In the genomic region with DNA sequence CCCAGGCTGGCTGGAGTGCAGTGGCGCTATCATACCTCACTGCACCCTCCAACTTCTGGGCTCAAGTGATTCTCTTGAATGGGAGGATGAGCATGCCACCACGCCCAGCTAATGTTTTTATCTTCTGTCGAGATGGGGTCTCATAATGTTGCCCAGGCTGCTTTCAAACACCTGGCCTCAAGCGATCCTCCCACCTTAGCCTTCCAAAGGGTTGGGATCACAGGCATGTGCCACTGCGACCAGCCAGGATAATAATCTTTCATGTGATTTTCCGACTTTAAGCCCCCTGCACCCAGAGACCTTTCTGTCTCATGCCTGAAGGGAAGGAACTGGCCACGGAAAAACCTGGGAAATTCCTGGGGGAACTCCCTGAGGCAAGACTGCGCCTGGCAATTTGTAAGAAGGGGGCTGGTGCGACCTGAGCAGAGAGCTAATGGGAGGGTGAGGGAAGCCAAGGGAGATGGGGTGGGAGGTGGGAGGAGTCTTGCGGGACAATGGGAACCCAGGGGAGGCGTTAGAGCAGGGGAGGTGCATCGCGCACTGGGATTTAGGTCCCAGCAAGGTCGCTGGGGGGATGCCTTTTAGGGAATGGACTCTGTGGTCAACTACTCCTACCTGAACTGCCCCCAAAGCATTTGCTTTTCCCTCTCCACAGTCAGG, we compare ENCODE assay signal across 9 cellular contexts. TPM values are rescaled to one million over a fixed set of nuclear protein-coding genes. Genes with fewer than 3 reads are reported as not detected.
A peak's percentile ranks its signal among the peaks of the same experiment; 100 is the strongest.
DNase-seq lines count a peak whose midpoint lies in the region; FAIRE-seq and TF ChIP-seq lines count a peak whose summit lies in the region.
"Had no signal": no experiment of that assay in that cellular context is flagged by ENCODE, and none has a peak within 500 bp of the region (broad histone marks: within the 10 kb centered on the region; RNA-seq: fewer than 3 reads in every experiment).

No MANE protein-coding gene starts in this region.

- peak overlapping the region; percentile 89 for H3K4me2 ChIP-seq in PC-9

- no peak for TF ChIP-seq CTCF in GM20000 (IDR thresholded peaks at IDR 0.05; ENCODE audit: extremely low read depth, missing control alignments)
- TF ChIP-seq CTCF in PC-9 (conservative IDR thresholded peaks at IDR 0.05) = no peak
- TF ChIP-seq CTCF in foreskin fibroblast (IDR thresholded peaks at IDR 0.05; ENCODE audit: low read depth, low read length) = no peak

- BruUV-seq in PC-9 (replicated peaks; lab: Mats Ljungman, UMichigan) = no TSS peak

- no peak for TF ChIP-seq POLR2A in GM12892 (IDR thresholded peaks at IDR 0.05; ENCODE audit: low read depth, low read length)

- no peak overlapping the region for H3K4me3 ChIP-seq in PC-9
- peak overlapping the region; percentile 85 to 94 for H3K4me3 ChIP-seq in foreskin fibroblast (ENCODE audit: low read depth in 1 of 2, low read length in 2 of 2)
- peak overlapping the region; percentile 83 to 95 (median 92) for H3K4me3 ChIP-seq in skeletal muscle tissue (ENCODE audit: low read length in 3 of 3)

- H3K9ac ChIP-seq in skeletal muscle tissue (ENCODE audit: low read depth in 1 of 3, low read length in 3 of 3) = peak overlapping the region; percentile 91 to 96 (median 96)

- no peaks in the 10 kb centered on the region for H4K20me1 ChIP-seq in PC-9 (ENCODE audit: insufficient read depth)

- H3K79me2 ChIP-seq in PC-9 (ENCODE audit: low read depth) = peaks cover 26% of the 10 kb centered on the region

- H3K9me2 ChIP-seq in PC-9 (ENCODE audit: insufficient read depth) = no peaks in the 10 kb centered on the region

- DNase-seq in GM20000 (ENCODE audit: low spot score) (peak; percentile 23), PC-9 (no peak), foreskin fibroblast (no peak), posterior cingulate gyrus (no peak), NK-92 (lab: John Stamatoyannopoulos, UW; ENCODE audit: unreplicated experiment) (no peak), GM12892 (ENCODE audit: insufficient read length) (no peak)

- H3K9me3 ChIP-seq in PC-9 (ENCODE audit: insufficient read depth, low read depth) = no peaks in the 10 kb centered on the region
- H3K9me3 ChIP-seq in skeletal muscle tissue (ENCODE audit: control insufficient read depth in 3 of 3, low read length in 3 of 3) = no peaks in the 10 kb centered on the region

- H3F3A ChIP-seq in PC-9 (ENCODE audit: insufficient read depth, low read depth) = peaks cover 17% of the 10 kb centered on the region

- H3K4me1 ChIP-seq in PC-9 (replicated peaks; ENCODE audit: insufficient read depth) (peaks cover 12% of the 10 kb centered on the region), skeletal muscle tissue (ENCODE audit: control insufficient read depth in 3 of 3, insufficient read depth in 3 of 3, low read length in 3 of 3) (peaks cover 18 to 21% (median 21%) of the 10 kb centered on the region in 3 donors)

- intact Hi-C loops in PC-9 (cut with micrococcal nuclease; ENCODE audit: unreplicated experiment) (loop anchor here (1.0 to 5.0 kb wide), 3 partner anchors 61 to 624 kb away; partner anchors contain the start of genes DDA1, MRPL34 and RPL18A), posterior cingulate gyrus (cut with DNase I) (loop anchor here (1.0 to 5.0 kb wide), 2 partner anchors 72 to 419 kb away; partner anchors contain the start of genes PGLS and RPL18A)

- FAIRE-seq in GM12892 (lab: Jason Lieb, UNC) = no peak

- H3K27ac ChIP-seq in PC-9 (no peak overlapping the region), skeletal muscle tissue (ENCODE audit: low read depth, low read length) (no peak overlapping the region)

- H2AFZ ChIP-seq in PC-9 = no peak overlapping the region

- H3K36me3 ChIP-seq in PC-9 (ENCODE audit: low read depth) = peaks cover 4% of the 10 kb centered on the region; the same call in 1 of the 2 replicates
- peaks cover 3 to 7% (median 4%) of the 10 kb centered on the region in 3 donors for H3K36me3 ChIP-seq in skeletal muscle tissue (ENCODE audit: control insufficient read depth in 3 of 3, insufficient read depth in 3 of 3, low read length in 3 of 3)

- CTCF ChIA-PET in PC-9 (lab: Charles Lee) = interaction anchor here (0.5 to 2.5 kb wide), 6 partner anchors 61 to 128 kb away, joined by 3 to 67 read pairs (median 4); partner anchors contain the start of genes RPL18A and SLC5A5

- POLR2A ChIA-PET in PC-9 (lab: Charles Lee; ENCODE audit: unreplicated experiment) = interaction anchor here (0.6 to 2.3 kb wide), 4 partner anchors 67 to 350 kb away, joined by 3 to 35 read pairs (median 12); partner anchors contain the start of genes JUND and RPL18A

- H3K27me3 ChIP-seq in PC-9 (ENCODE audit: insufficient read depth, low read depth) = no peaks in the 10 kb centered on the region
- peaks cover 0 to 5% (median 0%) of the 10 kb centered on the region in 3 donors for H3K27me3 ChIP-seq in skeletal muscle tissue (ENCODE audit: control insufficient read depth in 3 of 3, insufficient read depth in 3 of 3, low read length in 3 of 3)

RNA-seq across cellular contexts. Expression of gene CCDC124, which starts 1.2 kb away (rescaled TPM):
- total RNA-seq in PC-9 (2021) = 114 and 118 TPM in 2 replicates
- total RNA-seq in skeletal muscle tissue = 15.7 TPM
- 27.5 TPM for polyA plus RNA-seq in GM12892 (2012; ENCODE audit: missing spikeins)

RNA-seq across cellular contexts. Expression of gene KCNN1, which starts 35.2 kb away (rescaled TPM):
- total RNA-seq in PC-9 (2021) = 0.09 TPM in 1 of 2 replicates, not detected in the other
- total RNA-seq in skeletal muscle tissue = 0.52 TPM
- 1.5 TPM for polyA plus RNA-seq in GM12892 (2012; ENCODE audit: missing spikeins)

RNA-seq across cellular contexts. Expression of gene SLC5A5, which starts 59.9 kb away (rescaled TPM):
- 0.18 TPM in 1 of 2 replicates, not detected in the other for total RNA-seq in PC-9 (2021)
- total RNA-seq in skeletal muscle tissue = not detected
- polyA plus RNA-seq in GM12892 (2012; ENCODE audit: missing spikeins) = 0.08 TPM
- total RNA-seq: M059J, urinary bladder had no signal
- polyA plus RNA-seq: urinary bladder had no signal
